Comparison of ENCODE assay signal across 20 cellular contexts in the genomic region with DNA sequence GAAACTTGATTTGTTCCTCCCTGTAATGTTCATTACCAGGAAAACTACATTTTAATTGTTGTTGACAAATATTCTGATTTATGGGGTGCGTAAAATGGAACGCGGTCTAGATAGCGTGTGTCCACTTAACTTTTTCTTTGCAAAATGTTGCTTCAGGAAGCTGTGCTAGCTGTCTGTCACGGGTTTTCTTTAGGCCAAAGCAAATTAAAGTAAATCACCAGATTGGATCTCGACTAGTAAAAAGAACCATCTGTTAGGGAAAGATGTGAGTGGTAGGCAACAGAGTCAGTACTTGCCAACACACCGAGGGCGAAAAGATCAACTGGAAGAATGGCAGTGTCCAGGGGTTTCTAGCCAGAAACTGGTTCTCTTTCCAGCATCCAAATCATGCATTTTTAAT.
A peak's percentile ranks its signal among the peaks of the same experiment; 100 is the strongest.
DNase-seq lines count a peak whose midpoint lies in the region; ATAC-seq, FAIRE-seq and TF ChIP-seq lines count a peak whose summit lies in the region.
"Had no signal": no experiment of that assay in that cellular context is flagged by ENCODE, and none has a peak within 500 bp of the region (broad histone marks: within the 10 kb centered on the region; RNA-seq: fewer than 3 reads in every experiment).

No MANE protein-coding gene starts in this region.

- no peak overlapping the region for H2BK15ac ChIP-seq in H1 (ENCODE audit: low read length)

- TF ChIP-seq EP300 in H1 (IDR thresholded peaks at IDR 0.05; ENCODE audit: borderline replicate concordance in 1 of 2, low read depth in 2 of 2, low read length in 2 of 2) = no peak

- H3K4me3 Mint-ChIP-seq in GM23338 (no peak overlapping the region), neural progenitor cell (no peak overlapping the region), progenitor cell of endocrine pancreas (ENCODE audit: low read depth) (no peak overlapping the region)
- H3K4me3 Mint-ChIP-seq: CD4-positive, alpha-beta T cell; T-cell had no signal

- TF ChIP-seq CTCF in GM23338 (conservative IDR thresholded peaks at IDR 0.05; ENCODE audit: low read depth in 2 of 2) (no peak), H1 (IDR thresholded peaks at IDR 0.05; ENCODE audit: control extremely low read depth in 1 of 3, insufficient read depth in 1 of 3, low read depth in 1 of 3, low read length in 3 of 3) (no peak), neural progenitor cell (IDR thresholded peaks at IDR 0.05) (no peak), GM20000 (IDR thresholded peaks at IDR 0.05; ENCODE audit: extremely low read depth, missing control alignments) (no peak), progenitor cell of endocrine pancreas (IDR thresholded peaks at IDR 0.05; ENCODE audit: unreplicated experiment) (no peak)

- CTCF ChIA-PET in H1 (lab: Charles Lee; ENCODE audit: partially characterized antibody) = interaction anchor here (0.6 kb wide), 1 partner anchor 30 kb away, joined by 3 read pairs; no protein-coding TSS in a partner anchor

- H3K36me3 Mint-ChIP-seq in GM23338 (ENCODE audit: low read depth) (no peaks in the 10 kb centered on the region), neural progenitor cell (no peaks in the 10 kb centered on the region), progenitor cell of endocrine pancreas (ENCODE audit: insufficient read depth) (no peaks in the 10 kb centered on the region)
- H3K36me3 Mint-ChIP-seq: T-cell had no signal

- DNase-seq in GM23338 (ENCODE audit: low spot score) (no peak), NCI-H69 (lab: John Stamatoyannopoulos, UW) (peak; percentile 56), H1 (ENCODE audit: low read depth in 1 of 2, low spot score in 2 of 2) (no peak), neural progenitor cell (ENCODE audit: low spot score) (no peak), DMS79 treated with DMSO at 0.1 percent for 48 hours (lab: John Stamatoyannopoulos, UW) (no peak), GM20000 (ENCODE audit: low spot score) (no peak), progenitor cell of endocrine pancreas (ENCODE audit: low spot score, unreplicated experiment) (no peak)
- DNase-seq: BE2C; Caco-2; CD4-positive, alpha-beta T cell; EL; Kasumi-1; MM.1S; NCI-H1092 treated with DMSO at 0.1 percent for 48 hours; NK-92 treated with Interleukin-12 subunit alpha and Interleukin-12 subunit beta, amount 100 ng/mL, for 24 hours; Right ventricle myocardium superior; T-cell had no signal

- H3K9ac ChIP-seq in H1 (replicated peaks in 1 of 4; ENCODE audit: extremely low read depth in 1 of 4, low read depth in 3 of 4, low read length in 3 of 4) = no peak overlapping the region
- no peak overlapping the region for H3K9ac ChIP-seq in neural progenitor cell

- H4K5ac ChIP-seq in H1 (ENCODE audit: insufficient read length, low read depth, low read length) = no peak overlapping the region

- no peak overlapping the region for H3K56ac ChIP-seq in H1 (replicated peaks; ENCODE audit: insufficient read length, low read depth, low read length)

- H3K36me3 ChIP-seq in GM23338 (ENCODE audit: insufficient read depth) (no peaks in the 10 kb centered on the region), H1 (ENCODE audit: control insufficient read depth in 2 of 4, insufficient read depth in 4 of 4, low read length in 3 of 4) (no peaks in the 10 kb centered on the region), neural progenitor cell (no peaks in the 10 kb centered on the region)
- H3K36me3 ChIP-seq: BE2C, HAP-1 had no signal

- no peaks in the 10 kb centered on the region for H3F3A ChIP-seq in GM23338 (replicated peaks; ENCODE audit: low read depth)
- H3F3A ChIP-seq in neural progenitor cell (ENCODE audit: low read depth) = no peaks in the 10 kb centered on the region

- peak overlapping the region; percentile 49; the same call in 1 of the 2 replicates for H2BK20ac ChIP-seq in H1 (ENCODE audit: low read length)

- ATAC-seq in GM23338 = no peak
- ATAC-seq: T-cell had no signal

- H3K23ac ChIP-seq in H1 (ENCODE audit: insufficient read length) = no peak overlapping the region

- H3K27me3 Mint-ChIP-seq in GM23338 (ENCODE audit: insufficient read depth, low read depth, poor library complexity) (peaks cover 2% of the 10 kb centered on the region), neural progenitor cell (ENCODE audit: insufficient read depth, low read depth) (peaks cover 3% of the 10 kb centered on the region), progenitor cell of endocrine pancreas (no peaks in the 10 kb centered on the region)
- H3K27me3 Mint-ChIP-seq: CD4-positive, alpha-beta T cell; T-cell had no signal

- no peak overlapping the region for H3K18ac ChIP-seq in H1 (ENCODE audit: extremely low read depth, low read length)

- FAIRE-seq in H1 (lab: Jason Lieb, UNC) = no peak
- FAIRE-seq: GM12891 had no signal

- WGBS in H1 (ENCODE audit: extremely low coverage in 1 of 2, insufficient coverage in 1 of 2, insufficient read length in 1 of 2, insufficient replicate concordance in 2 of 2, low coverage in 1 of 2, low lambda C conversion rate in 2 of 2, missing lambda C conversion rate in 1 of 2), 2 experiments = 96% methylated on average over 8 of the region's 8 CpGs; no CpG with 5 or more reads in 1 of the 2 experiments

- no peak overlapping the region for H2AK5ac ChIP-seq in H1 (ENCODE audit: low read depth, low read length)

- no peaks in the 10 kb centered on the region for H3K9me3 ChIP-seq in H1 (ENCODE audit: insufficient read depth in 2 of 2, low read depth in 1 of 2, low read length in 1 of 2)
- H3K9me3 ChIP-seq in neural progenitor cell (ENCODE audit: low read depth) = no peaks in the 10 kb centered on the region
- H3K9me3 ChIP-seq: BE2C, Caco-2, HAP-1 had no signal

- no peak for TF ChIP-seq RAD21 in H1 (IDR thresholded peaks at IDR 0.05 in 1 of 2, conservative IDR thresholded peaks at IDR 0.05 in 1 of 2; ENCODE audit: low read depth in 2 of 2, low read length in 2 of 2)

- no peak overlapping the region for H4K91ac ChIP-seq in H1 (replicated peaks; ENCODE audit: insufficient read length, low read length)

- no peak overlapping the region for H3K14ac ChIP-seq in H1 (ENCODE audit: insufficient read length)

- H3K23me2 ChIP-seq in H1 (ENCODE audit: low read depth, low read length) = no peaks in the 10 kb centered on the region

- H3K9me3 Mint-ChIP-seq in GM23338 (no peaks in the 10 kb centered on the region), neural progenitor cell (no peaks in the 10 kb centered on the region), progenitor cell of endocrine pancreas (ENCODE audit: low read depth) (no peaks in the 10 kb centered on the region)
- H3K9me3 Mint-ChIP-seq: CD4-positive, alpha-beta T cell; T-cell had no signal

- H3K4ac ChIP-seq in H1 (replicated peaks; ENCODE audit: insufficient read length, low read depth, low read length) = no peak overlapping the region

- H3K4me3 ChIP-seq in GM23338 = no peak overlapping the region
- H3K4me3 ChIP-seq in H1 (ENCODE audit: extremely low read depth in 1 of 4, insufficient read depth in 2 of 4, low read depth in 3 of 4, low read length in 4 of 4) = no peak overlapping the region
- no peak overlapping the region for H3K4me3 ChIP-seq in neural progenitor cell
- H3K4me3 ChIP-seq: HAP-1, SK-N-MC had no signal

- H4K20me1 ChIP-seq in GM23338 (replicated peaks; ENCODE audit: insufficient read depth) (no peaks in the 10 kb centered on the region), H1 (replicated peaks in 1 of 2; ENCODE audit: control insufficient read depth in 1 of 2, insufficient read depth in 2 of 2, low read length in 2 of 2) (no peaks in the 10 kb centered on the region), neural progenitor cell (ENCODE audit: low read depth) (no peaks in the 10 kb centered on the region)

- no peaks in the 10 kb centered on the region; the same call in 1 of the 2 replicates for H3K9me2 ChIP-seq in GM23338 (ENCODE audit: insufficient read depth)

- H2BK12ac ChIP-seq in H1 (ENCODE audit: low read depth, low read length) = peak overlapping the region; percentile 71; the same call in 1 of the 2 replicates

- H3K4me1 ChIP-seq in GM23338 (ENCODE audit: insufficient read depth) (peaks cover 3% of the 10 kb centered on the region; the same call in 1 of the 2 replicates), H1 (replicated peaks in 1 of 4; ENCODE audit: control insufficient read depth in 3 of 4, insufficient read depth in 4 of 4, low read length in 3 of 4) (peaks cover 0 to 5% (median 0%) of the 10 kb centered on the region in 4 experiments; a peak in 1 of 7 replicates), neural progenitor cell (peaks cover 13% of the 10 kb centered on the region)
- H3K4me1 ChIP-seq: BE2C, Caco-2, HAP-1 had no signal

- TF ChIP-seq POLR2A in H1 (IDR thresholded peaks at IDR 0.05; ENCODE audit: control extremely low read depth in 1 of 2, low read depth in 2 of 2, low read length in 2 of 2) = no peak

- no peak overlapping the region for H2BK120ac ChIP-seq in H1 (replicated peaks; ENCODE audit: low read depth, low read length)

- H3K79me2 ChIP-seq in GM23338 (replicated peaks; ENCODE audit: insufficient read depth) (no peaks in the 10 kb centered on the region), H1 (ENCODE audit: control insufficient read depth in 1 of 2, insufficient read depth in 2 of 2, low read length in 2 of 2) (no peaks in the 10 kb centered on the region), neural progenitor cell (ENCODE audit: low read depth) (no peaks in the 10 kb centered on the region)

- H2AFZ ChIP-seq in GM23338 (peak overlapping the region; percentile 72; the same call in 1 of the 2 replicates), H1 (ENCODE audit: low read length) (no peak overlapping the region), neural progenitor cell (replicated peaks) (peak overlapping the region; percentile 83)

- H3K27ac Mint-ChIP-seq in GM23338 = peak overlapping the region; percentile 65
- H3K27ac Mint-ChIP-seq in neural progenitor cell = no peak overlapping the region
- no peak overlapping the region for H3K27ac Mint-ChIP-seq in progenitor cell of endocrine pancreas
- H3K27ac Mint-ChIP-seq: CD4-positive, alpha-beta T cell; T-cell had no signal

- peaks cover 12% of the 10 kb centered on the region for H3K4me1 Mint-ChIP-seq in GM23338
- peaks cover 43% of the 10 kb centered on the region for H3K4me1 Mint-ChIP-seq in neural progenitor cell
- peaks cover 2% of the 10 kb centered on the region for H3K4me1 Mint-ChIP-seq in progenitor cell of endocrine pancreas (ENCODE audit: low read depth)
- H3K4me1 Mint-ChIP-seq: T-cell had no signal

- no peaks in the 10 kb centered on the region for H3K79me1 ChIP-seq in H1 (ENCODE audit: low read depth, low read length)

- H4K8ac ChIP-seq in H1 (ENCODE audit: extremely low read depth, insufficient read depth, low read length) = no peak overlapping the region

- no peak overlapping the region; the same call in 1 of the 2 replicates for H2BK5ac ChIP-seq in H1 (ENCODE audit: low read depth, low read length)

- H3K27me3 ChIP-seq in GM23338 (ENCODE audit: insufficient read depth) = no peaks in the 10 kb centered on the region
- H3K27me3 ChIP-seq in H1 (replicated peaks in 1 of 4; ENCODE audit: control insufficient read depth in 3 of 4, extremely low read depth in 1 of 4, insufficient read depth in 3 of 4, low read length in 3 of 4) = no peaks in the 10 kb centered on the region
- no peaks in the 10 kb centered on the region for H3K27me3 ChIP-seq in neural progenitor cell
- H3K27me3 ChIP-seq: BE2C had no signal

- H3K27ac ChIP-seq in GM23338 (ENCODE audit: low read depth) (no peak overlapping the region), H1 (ENCODE audit: low read depth, low read length) (no peak overlapping the region), neural progenitor cell (no peak overlapping the region)
- H3K27ac ChIP-seq: SK-N-MC had no signal

- H3K4me2 ChIP-seq in GM23338 = no peak overlapping the region
- H3K4me2 ChIP-seq in H1 (ENCODE audit: insufficient read depth in 1 of 2, low read depth in 2 of 2, low read length in 2 of 2) = no peak overlapping the region
- no peak overlapping the region for H3K4me2 ChIP-seq in neural progenitor cell

- POLR2A ChIA-PET in H1 (lab: Charles Lee; ENCODE audit: partially characterized antibody) = no interaction called here
